ENCODE assay signal across 11 cellular contexts in genomic region chr12:102956738-102957338, GRCh38. TPM values are rescaled to one million over a fixed set of nuclear protein-coding genes. Genes with fewer than 3 reads are reported as not detected.
DNase-seq lines count a peak whose midpoint lies in the region; ATAC-seq and TF ChIP-seq lines count a peak whose summit lies in the region.
"Had no signal": no experiment of that assay in that cellular context is flagged by ENCODE, and none has a peak within 500 bp of the region (broad histone marks: within the 10 kb centered on the region; RNA-seq: fewer than 3 reads in every experiment).

No MANE protein-coding gene starts in this region.

- H3K27ac ChIP-seq in left ventricle myocardium inferior (replicated peaks) (no peak overlapping the region), iPS-18a (ENCODE audit: low read length) (no peak overlapping the region), spleen (no peak overlapping the region)

- DNase-seq in left ventricle myocardium inferior, result no peak
- no peak for DNase-seq in cardiac septum (ENCODE audit: low spot score)
- DNase-seq in T-cell, result no peak
- DNase-seq in ecto neural progenitor cell (ENCODE audit: low spot score), result no peak
- no peak for DNase-seq in spleen
- DNase-seq in LoVo (ENCODE audit: low spot score), result no peak
- DNase-seq in mucosa of descending colon, result no peak

- no peaks in the 10 kb centered on the region for H3K9me3 Mint-ChIP-seq in T-cell

- 5 to 10% (median 7%) methylated on average over 20 of the region's 20 CpGs for WGBS in spleen, 5 donors

- H3K27me3 ChIP-seq in left ventricle myocardium inferior (ENCODE audit: low read depth), result peaks cover 100% of the 10 kb centered on the region
- H3K27me3 ChIP-seq in iPS-18a (ENCODE audit: control insufficient read depth, insufficient read depth, low read length), result peaks cover 100% of the 10 kb centered on the region
- peaks cover 0 to 100% (median 83%) of the 10 kb centered on the region in 7 donors for H3K27me3 ChIP-seq in spleen (replicated peaks in 1 of 7)

- no peaks in the 10 kb centered on the region for H3K36me3 Mint-ChIP-seq in T-cell

- ATAC-seq in T-cell (replicated peaks in 1 of 4) (no peak), mucosa of descending colon (no peak)

- peak overlapping the region in 2 of 3 donors; percentile 6 to 71 for H3K4me3 Mint-ChIP-seq in T-cell

- no peak overlapping the region for H3K27ac Mint-ChIP-seq in T-cell

- H3K4me3 ChIP-seq in left ventricle myocardium inferior (peak overlapping the region; percentile 62), iPS-18a (ENCODE audit: low read length) (peak overlapping the region; percentile 64), spleen (peak overlapping the region in 1 of 8 donors; percentile 69), mucosa of descending colon (no peak overlapping the region)

- intact Hi-C loops in left ventricle myocardium inferior (cut with micrococcal nuclease) (no loop called here), cardiac septum (cut with DNase I) (no loop called here), spleen (cut with DNase I; ENCODE audit: low total_unique reads) (no loop called here), mucosa of descending colon (cut with DNase I, micrococcal nuclease) (no loop called here)

- POLR2A ChIA-PET in T-cell (lab: Charles Lee), result interaction anchor here in 1 of 2 donors (0.7 kb wide), 1 partner anchor 594 kb away, joined by 5 read pairs; no protein-coding TSS in a partner anchor

- H3K9ac ChIP-seq in iPS-18a (ENCODE audit: low read length), result no peak overlapping the region

- H3K4me1 Mint-ChIP-seq in T-cell, result peaks cover 18 to 20% (median 19%) of the 10 kb centered on the region in 3 donors

- H3K4me1 ChIP-seq in left ventricle myocardium inferior (peaks cover 33% of the 10 kb centered on the region), iPS-18a (ENCODE audit: control insufficient read depth, low read depth, low read length) (peaks cover 21% of the 10 kb centered on the region), spleen (peaks cover 7 to 45% (median 37%) of the 10 kb centered on the region in 6 donors), mucosa of descending colon (ENCODE audit: low read depth) (peaks cover 8% of the 10 kb centered on the region)

- TF ChIP-seq CTCF in left ventricle myocardium inferior (IDR thresholded peaks at IDR 0.05; ENCODE audit: borderline replicate concordance) (no peak), spleen (IDR thresholded peaks at IDR 0.05 in 8 of 11, conservative IDR thresholded peaks at IDR 0.05 in 3 of 11) (no peak), mucosa of descending colon (IDR thresholded peaks at IDR 0.05) (no peak)

- H3K36me3 ChIP-seq in left ventricle myocardium inferior (no peaks in the 10 kb centered on the region), iPS-18a (ENCODE audit: control insufficient read depth, low read depth, low read length) (no peaks in the 10 kb centered on the region), spleen (no peaks in the 10 kb centered on the region), mucosa of descending colon (ENCODE audit: low read depth) (no peaks in the 10 kb centered on the region)

- H3K9me3 ChIP-seq in left ventricle myocardium inferior (replicated peaks) (no peaks in the 10 kb centered on the region), iPS-18a (ENCODE audit: control insufficient read depth, low read depth, low read length) (no peaks in the 10 kb centered on the region), spleen (no peaks in the 10 kb centered on the region), mucosa of descending colon (no peaks in the 10 kb centered on the region)

- CTCF ChIA-PET in T-cell (lab: Charles Lee), result interaction anchor here in 1 of 2 donors (0.6 kb wide), 1 partner anchor 535 kb away, joined by 3 read pairs; no protein-coding TSS in a partner anchor

- peaks cover 76 to 81% of the 10 kb centered on the region in 2 donors for H3K27me3 Mint-ChIP-seq in T-cell

- TF ChIP-seq POLR2A in spleen (IDR thresholded peaks at IDR 0.05), result no peak

RNA-seq across cellular contexts. Expression of gene ASCL1, which starts 0.6 kb away (rescaled TPM):
- not detected for total RNA-seq in left ventricle myocardium inferior
- not detected for total RNA-seq in cardiac septum
- total RNA-seq in T-cell, result not detected
- total RNA-seq in spleen, result not detected
- polyA plus RNA-seq in spleen, result under 1 TPM in 1 of 3 donors, not detected in 2; 0.02 TPM
- total RNA-seq in mucosa of descending colon, result under 1 TPM in 1 of 3 donors, not detected in 2; 0.16 TPM
- total RNA-seq: LHCN-M2, myocyte had no signal
- polyA plus RNA-seq: adipose tissue had no signal

RNA-seq across cellular contexts. Expression of gene PAH, which starts 39.8 kb away (rescaled TPM):
- total RNA-seq in left ventricle myocardium inferior, result not detected
- total RNA-seq in cardiac septum, result not detected
- total RNA-seq in T-cell, result 1 to 10 TPM in 1 of 5 donors, under 1 TPM in 2, not detected in 2; 0.30 to 2.0 (median 0.82) TPM
- total RNA-seq in spleen, result not detected
- polyA plus RNA-seq in spleen, result under 1 TPM in 1 of 3 donors, not detected in 2; 0.09 TPM
- not detected for total RNA-seq in mucosa of descending colon
- total RNA-seq: LHCN-M2, myocyte had no signal
